8 cellular contexts compared by ENCODE assay signal in genomic region chr9:92147030-92147853, GRCh38. TPM values are rescaled to one million over a fixed set of nuclear protein-coding genes. Genes with fewer than 3 reads are reported as not detected.
DNase-seq lines count a peak whose midpoint lies in the region; ATAC-seq lines count a peak whose summit lies in the region.

No MANE protein-coding gene starts in this region.

- ATAC-seq in activated T-cell treated with anti-CD3 and anti-CD28 coated beads, Interleukin-2, amount 50 U/mL, for 4 hours: peak in 1 of 2 donors; percentile 25
- ATAC-seq in HG03066 (IDR thresholded peaks at IDR 0.05; ENCODE audit: low read depth, unreplicated experiment) (peak; percentile 81), GM18502 (IDR thresholded peaks at IDR 0.05; ENCODE audit: poor library complexity, unreplicated experiment) (no peak)

- intact Hi-C loops in dendritic cell treated with granulocyte-macrophage colony-stimulating factor and Interleukin-4, amounts not matched to agents 40 ng/mL and 50 ng/mL, for 4 days (cut with micrococcal nuclease): no loop called here

- no peaks in the 10 kb centered on the region for H3K4me1 Mint-ChIP-seq in activated T-cell treated with anti-CD3 and anti-CD28 coated beads, Interleukin-2, amount 50 U/mL, for 4 hours (ENCODE audit: low read depth)
- peaks cover 22% of the 10 kb centered on the region for H3K4me1 Mint-ChIP-seq in dendritic cell treated with granulocyte-macrophage colony-stimulating factor and Interleukin-4, amounts not matched to agents 40 ng/mL and 50 ng/mL, for 4 days (ENCODE audit: low read depth)

- H3K27ac Mint-ChIP-seq in dendritic cell treated with granulocyte-macrophage colony-stimulating factor and Interleukin-4, amounts not matched to agents 40 ng/mL and 50 ng/mL, for 4 days: peak overlapping the region; percentile 14

- H3K27me3 Mint-ChIP-seq in activated T-cell treated with anti-CD3 and anti-CD28 coated beads, Interleukin-2, amount 50 U/mL, for 4 hours (ENCODE audit: low read depth): peaks cover 35% of the 10 kb centered on the region
- H3K27me3 Mint-ChIP-seq in dendritic cell treated with granulocyte-macrophage colony-stimulating factor and Interleukin-4, amounts not matched to agents 40 ng/mL and 50 ng/mL, for 4 days: peaks cover 19% of the 10 kb centered on the region

- no peak for DNase-seq in activated T-cell treated with anti-CD3 and anti-CD28 coated beads, Interleukin-2, amount 50 U/mL, for 4 hours
- DNase-seq in activated T-cell treated with anti-CD3 and anti-CD28 coated beads, Interleukin-2, amount 50 U/mL, for 1 hour: no peak
- DNase-seq in OCI-M1 (lab: John Stamatoyannopoulos, UW) (peak; percentile 43), myocyte (ENCODE audit: low read depth) (peak; percentile 99), epidermal melanocyte (ENCODE audit: insufficient read length, low spot score) (no peak)

- H3K9me3 Mint-ChIP-seq in activated T-cell treated with anti-CD3 and anti-CD28 coated beads, Interleukin-2, amount 50 U/mL, for 4 hours: no peaks in the 10 kb centered on the region
- no peaks in the 10 kb centered on the region for H3K9me3 Mint-ChIP-seq in dendritic cell treated with granulocyte-macrophage colony-stimulating factor and Interleukin-4, amounts not matched to agents 40 ng/mL and 50 ng/mL, for 4 days

- H3K36me3 Mint-ChIP-seq in activated T-cell treated with anti-CD3 and anti-CD28 coated beads, Interleukin-2, amount 50 U/mL, for 4 hours (ENCODE audit: insufficient read depth): no peaks in the 10 kb centered on the region
- H3K36me3 Mint-ChIP-seq in dendritic cell treated with granulocyte-macrophage colony-stimulating factor and Interleukin-4, amounts not matched to agents 40 ng/mL and 50 ng/mL, for 4 days (ENCODE audit: low read depth): no peaks in the 10 kb centered on the region

- H3K4me3 Mint-ChIP-seq in activated T-cell treated with anti-CD3 and anti-CD28 coated beads, Interleukin-2, amount 50 U/mL, for 4 hours: peak overlapping the region; percentile 13
- peak overlapping the region; percentile 39 for H3K4me3 Mint-ChIP-seq in dendritic cell treated with granulocyte-macrophage colony-stimulating factor and Interleukin-4, amounts not matched to agents 40 ng/mL and 50 ng/mL, for 4 days

RNA-seq across cellular contexts. Expression of gene SPTLC1, which starts 32.0 kb away (rescaled TPM):
- total RNA-seq in activated T-cell treated with anti-CD3 and anti-CD28 coated beads, Interleukin-2, amount 50 U/mL, for 4 hours: 10 to 100 TPM; 50.5 to 63.1 (median 54.3) TPM
- 60.3 and 66.4 TPM in 2 replicates for total RNA-seq in myocyte
- 41.6 TPM for polyA plus RNA-seq in myocyte (2012)

Comparison
In these comparisons a context has a peak if more than half of its experiments do, and no peak if none do; other contexts are left out.
1. DNase-seq: peak in OCI-M1 (single experiment) and myocyte (single experiment); none in activated T-cell treated with anti-CD3 and anti-CD28 coated beads, Interleukin-2, amount 50 U/mL, for 4 hours (single experiment), activated T-cell treated with anti-CD3 and anti-CD28 coated beads, Interleukin-2, amount 50 U/mL, for 1 hour (single experiment) and epidermal melanocyte (single experiment).